In the genomic region with DNA sequence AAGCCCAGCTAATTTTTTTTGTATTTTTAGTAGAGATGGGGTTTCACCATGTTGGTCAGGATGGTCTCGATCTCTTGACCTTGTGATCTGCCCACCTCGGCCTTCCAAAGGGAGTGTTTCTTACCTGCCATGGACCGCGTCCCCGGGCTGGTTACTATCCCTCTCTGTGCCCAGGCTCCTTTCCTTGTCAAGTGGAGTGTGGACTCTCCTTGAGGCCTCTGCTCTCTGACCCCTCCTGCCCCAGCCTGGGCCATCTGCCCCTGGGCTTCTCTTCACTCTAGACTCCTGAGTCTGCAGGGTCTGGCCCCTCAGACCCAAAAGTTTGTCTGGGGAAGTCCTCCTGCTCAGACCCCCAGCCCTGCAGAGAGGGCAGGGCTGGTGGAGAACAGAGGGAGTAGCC, we compare ENCODE assay signal across 22 cellular contexts. TPM values are rescaled to one million over a fixed set of nuclear protein-coding genes. Genes with fewer than 3 reads are reported as not detected.
A peak's percentile ranks its signal among the peaks of the same experiment; 100 is the strongest.
DNase-seq lines count a peak whose midpoint lies in the region; ATAC-seq and TF ChIP-seq lines count a peak whose summit lies in the region.
"Had no signal": no experiment of that assay in that cellular context is flagged by ENCODE, and none has a peak within 500 bp of the region (broad histone marks: within the 10 kb centered on the region; RNA-seq: fewer than 3 reads in every experiment).

No MANE protein-coding gene starts in this region.

- no peak overlapping the region for H2BK12ac ChIP-seq in neuronal stem cell (ENCODE audit: low read length)

- H3K4me3 ChIP-seq in coronary artery (no peak overlapping the region), neuronal stem cell (ENCODE audit: low read length in 2 of 2) (no peak overlapping the region), foreskin fibroblast (ENCODE audit: low read depth in 1 of 2, low read length in 2 of 2) (no peak overlapping the region)
- H3K4me3 ChIP-seq: BLaER1 had no signal

- H3K4ac ChIP-seq in neuronal stem cell (ENCODE audit: low read length), result no peak overlapping the region

- H3K18ac ChIP-seq in neuronal stem cell (ENCODE audit: low read length), result peak overlapping the region; percentile 55

- no peaks in the 10 kb centered on the region for H3K79me1 ChIP-seq in neuronal stem cell (ENCODE audit: low read depth, low read length)

- H3K36me3 ChIP-seq in neuronal stem cell (replicated peaks in 1 of 2; ENCODE audit: control insufficient read depth in 2 of 2, insufficient read depth in 2 of 2, low read length in 2 of 2), result no peaks in the 10 kb centered on the region
- H3K36me3 ChIP-seq: BLaER1 had no signal

- peaks cover 7% of the 10 kb centered on the region for H3K27me3 Mint-ChIP-seq in activated CD8-positive, alpha-beta memory T cell treated with anti-CD3 and anti-CD28 coated beads, Interleukin-2, amount 10 ng/mL, durations not matched to agents 7 days and 5 days
- H3K27me3 Mint-ChIP-seq in type B pancreatic cell, result no peaks in the 10 kb centered on the region
- peaks cover 6% of the 10 kb centered on the region for H3K27me3 Mint-ChIP-seq in activated CD4-positive, alpha-beta T cell treated with anti-CD3 and anti-CD28 coated beads for 36 hours

- H4K91ac ChIP-seq in neuronal stem cell (ENCODE audit: low read depth, low read length, poor library complexity), result no peak overlapping the region

- H3K4me1 Mint-ChIP-seq in activated CD8-positive, alpha-beta memory T cell treated with anti-CD3 and anti-CD28 coated beads, Interleukin-2, amount 10 ng/mL, durations not matched to agents 7 days and 5 days, result peaks cover 18% of the 10 kb centered on the region
- peaks cover 21% of the 10 kb centered on the region for H3K4me1 Mint-ChIP-seq in type B pancreatic cell (ENCODE audit: unreplicated experiment)
- peaks cover 9% of the 10 kb centered on the region for H3K4me1 Mint-ChIP-seq in activated CD4-positive, alpha-beta T cell treated with anti-CD3 and anti-CD28 coated beads for 36 hours

- H2BK15ac ChIP-seq in neuronal stem cell (ENCODE audit: low read length), result no peak overlapping the region

- no peak overlapping the region for H4K8ac ChIP-seq in neuronal stem cell (ENCODE audit: low read depth, low read length)

- ATAC-seq in activated CD8-positive, alpha-beta memory T cell treated with anti-CD3 and anti-CD28 coated beads, Interleukin-2, amount 10 ng/mL, durations not matched to agents 7 days and 5 days, result no peak
- ATAC-seq in activated CD4-positive, alpha-beta T cell treated with anti-CD3 and anti-CD28 coated beads for 36 hours, result no peak
- no peak for ATAC-seq in GM21390 (IDR thresholded peaks at IDR 0.05; ENCODE audit: unreplicated experiment)

- no peak overlapping the region for H2AK5ac ChIP-seq in neuronal stem cell (ENCODE audit: low read depth, low read length)

- H3K27ac ChIP-seq in coronary artery, result no peak overlapping the region
- H3K27ac ChIP-seq in neuronal stem cell (replicated peaks; ENCODE audit: low read length), result no peak overlapping the region
- H3K27ac ChIP-seq: BLaER1 had no signal

- H3K23ac ChIP-seq in neuronal stem cell (ENCODE audit: low read depth, low read length, poor library complexity), result no peak overlapping the region

- peaks cover 0 to 2% (median 0%) of the 10 kb centered on the region in 3 experiments for H3K27me3 ChIP-seq in neuronal stem cell (ENCODE audit: control insufficient read depth in 3 of 3, insufficient read depth in 3 of 3, low read depth in 1 of 3, low read length in 3 of 3)
- H3K27me3 ChIP-seq: BLaER1 had no signal

- H2BK120ac ChIP-seq in neuronal stem cell (ENCODE audit: low read depth, low read length), result no peak overlapping the region

- no peak overlapping the region for H3K4me2 ChIP-seq in neuronal stem cell (ENCODE audit: insufficient read depth, low read length, poor library complexity, severe bottlenecking)
- H3K4me2 ChIP-seq: BLaER1 had no signal

- H3K4me3 Mint-ChIP-seq in activated CD8-positive, alpha-beta memory T cell treated with anti-CD3 and anti-CD28 coated beads, Interleukin-2, amount 10 ng/mL, durations not matched to agents 7 days and 5 days, result no peak overlapping the region
- no peak overlapping the region for H3K4me3 Mint-ChIP-seq in type B pancreatic cell
- no peak overlapping the region for H3K4me3 Mint-ChIP-seq in activated CD4-positive, alpha-beta T cell treated with anti-CD3 and anti-CD28 coated beads for 36 hours
- H3K4me3 Mint-ChIP-seq: CD8-positive, alpha-beta memory T cell had no signal

- POLR2A ChIA-PET in activated CD4-positive, alpha-beta T cell treated with anti-CD3 and anti-CD28 coated beads for 36 hours (lab: Charles Lee), result no interaction called here

- no peak overlapping the region for H3K27ac Mint-ChIP-seq in activated CD8-positive, alpha-beta memory T cell treated with anti-CD3 and anti-CD28 coated beads, Interleukin-2, amount 10 ng/mL, durations not matched to agents 7 days and 5 days
- peak overlapping the region; percentile 97 for H3K27ac Mint-ChIP-seq in type B pancreatic cell
- no peak overlapping the region for H3K27ac Mint-ChIP-seq in activated CD4-positive, alpha-beta T cell treated with anti-CD3 and anti-CD28 coated beads for 36 hours

- H2BK5ac ChIP-seq in neuronal stem cell (ENCODE audit: low read length), result no peak overlapping the region

- H3K9me3 ChIP-seq in neuronal stem cell (replicated peaks in 1 of 2; ENCODE audit: control insufficient read depth in 2 of 2, insufficient read depth in 1 of 2, low read depth in 1 of 2, low read length in 2 of 2), result no peaks in the 10 kb centered on the region
- H3K9me3 ChIP-seq: BLaER1 had no signal

- H3K4me1 ChIP-seq in neuronal stem cell (ENCODE audit: control insufficient read depth in 2 of 2, insufficient read depth in 1 of 2, low read depth in 1 of 2, low read length in 2 of 2), result no peaks in the 10 kb centered on the region

- WGBS in neuronal stem cell (ENCODE audit: extremely low coverage in 2 of 2, insufficient read length in 2 of 2, insufficient replicate concordance in 1 of 2), 2 donors, result no CpG with 5 or more reads among the region's 5 CpGs

- no peaks in the 10 kb centered on the region for H3K9me3 Mint-ChIP-seq in activated CD8-positive, alpha-beta memory T cell treated with anti-CD3 and anti-CD28 coated beads, Interleukin-2, amount 10 ng/mL, durations not matched to agents 7 days and 5 days (ENCODE audit: low read depth)
- peaks cover 14% of the 10 kb centered on the region for H3K9me3 Mint-ChIP-seq in type B pancreatic cell
- no peaks in the 10 kb centered on the region for H3K9me3 Mint-ChIP-seq in activated CD4-positive, alpha-beta T cell treated with anti-CD3 and anti-CD28 coated beads for 36 hours (ENCODE audit: low read depth)
- H3K9me3 Mint-ChIP-seq: CD8-positive, alpha-beta memory T cell had no signal

- CTCF ChIA-PET in activated CD8-positive, alpha-beta memory T cell treated with anti-CD3 and anti-CD28 coated beads, Interleukin-2, amount 10 ng/mL, durations not matched to agents 7 days and 5 days (lab: Charles Lee), result no interaction called here
- CTCF ChIA-PET in activated CD4-positive, alpha-beta T cell treated with anti-CD3 and anti-CD28 coated beads for 36 hours (lab: Charles Lee), result interaction anchor here (0.5 to 0.6 kb wide), 2 partner anchors 496 to 548 kb away, joined by 3 read pairs; no protein-coding TSS in a partner anchor

- TF ChIP-seq CTCF in coronary artery (IDR thresholded peaks at IDR 0.05) (no peak), type B pancreatic cell (conservative IDR thresholded peaks at IDR 0.05) (no peak), foreskin fibroblast (IDR thresholded peaks at IDR 0.05; ENCODE audit: low read depth, low read length) (no peak)

- H3K14ac ChIP-seq in neuronal stem cell (ENCODE audit: low read length), result no peak overlapping the region

- intact Hi-C loops in activated CD4-positive, alpha-beta T cell treated with anti-CD3 and anti-CD28 coated beads for 36 hours (cut with DNase I, micrococcal nuclease), result no loop called here

- peak; percentile 49 for DNase-seq in activated CD8-positive, alpha-beta memory T cell treated with anti-CD3 and anti-CD28 coated beads for 24 hours
- no peak for DNase-seq in activated CD8-positive, alpha-beta memory T cell treated with anti-CD3 and anti-CD28 coated beads, Interleukin-2, amount 10 ng/mL, durations not matched to agents 7 days and 5 days
- peak; percentile 43 for DNase-seq in coronary artery (ENCODE audit: low spot score)
- DNase-seq in neuronal stem cell (ENCODE audit: low spot score), result no peak
- no peak for DNase-seq in type B pancreatic cell (ENCODE audit: extremely low spot score, unreplicated experiment)
- DNase-seq in activated CD4-positive, alpha-beta T cell treated with anti-CD3 and anti-CD28 coated beads for 36 hours, result no peak
- no peak for DNase-seq in foreskin fibroblast
- DNase-seq: 8988T; CD8-positive, alpha-beta memory T cell; DMS79 treated with DMSO at 0.1 percent for 48 hours; GOT3; KBM-7; MV-4-11; NCI-H1417 treated with DMSO at 0.1 percent for 48 hours; NCI-H2029; NCI-H2171 treated with DMSO at 0.1 percent for 48 hours; NCI-H748 treated with DMSO at 0.1 percent for 48 hours; RPMI8226 had no signal

- no peak overlapping the region for H2AFZ ChIP-seq in neuronal stem cell (ENCODE audit: low read length)

- H3K9ac ChIP-seq in neuronal stem cell (ENCODE audit: low read depth, low read length, poor library complexity), result no peak overlapping the region
- H3K9ac ChIP-seq: BLaER1 had no signal

- no peaks in the 10 kb centered on the region for H3K36me3 Mint-ChIP-seq in activated CD8-positive, alpha-beta memory T cell treated with anti-CD3 and anti-CD28 coated beads, Interleukin-2, amount 10 ng/mL, durations not matched to agents 7 days and 5 days
- H3K36me3 Mint-ChIP-seq in type B pancreatic cell, result peaks cover 9% of the 10 kb centered on the region
- no peaks in the 10 kb centered on the region for H3K36me3 Mint-ChIP-seq in activated CD4-positive, alpha-beta T cell treated with anti-CD3 and anti-CD28 coated beads for 36 hours (ENCODE audit: low read depth)
- H3K36me3 Mint-ChIP-seq: CD8-positive, alpha-beta memory T cell had no signal

RNA-seq across cellular contexts. Expression of a gene that starts 20.7 kb away (rescaled TPM):
- 1 to 10 TPM; 2.2 to 2.5 TPM for total RNA-seq in activated CD8-positive, alpha-beta memory T cell treated with anti-CD3 and anti-CD28 coated beads, Interleukin-2, amount 10 ng/mL, durations not matched to agents 7 days and 5 days
- 1.4 TPM for polyA plus RNA-seq in neuronal stem cell (2013, experiment 1 of 2)
- 1.7 TPM for polyA plus RNA-seq in neuronal stem cell (2013, experiment 2 of 2)
- 38.3 and 102 TPM in 2 replicates for total RNA-seq in type B pancreatic cell (ENCODE audit: low replicate concordance)
- 1 to 10 TPM; 2.3 to 2.4 TPM for total RNA-seq in activated CD4-positive, alpha-beta T cell treated with anti-CD3 and anti-CD28 coated beads for 36 hours
- total RNA-seq: NCI-H460 had no signal

RNA-seq across cellular contexts. Expression of a gene that starts 35.2 kb away (rescaled TPM):
- not detected for total RNA-seq in activated CD8-positive, alpha-beta memory T cell treated with anti-CD3 and anti-CD28 coated beads, Interleukin-2, amount 10 ng/mL, durations not matched to agents 7 days and 5 days
- not detected for polyA plus RNA-seq in neuronal stem cell (2013, experiment 1 of 2)
- polyA plus RNA-seq in neuronal stem cell (2013, experiment 2 of 2), result 0.01 TPM
- total RNA-seq in type B pancreatic cell (ENCODE audit: low replicate concordance), result 3.3 and 20.3 TPM in 2 replicates
- total RNA-seq in activated CD4-positive, alpha-beta T cell treated with anti-CD3 and anti-CD28 coated beads for 36 hours, result not detected
- total RNA-seq: CD8-positive, alpha-beta memory T cell; G401; NCI-H460 had no signal
- polyA plus RNA-seq: CD8-positive, alpha-beta memory T cell had no signal

RNA-seq across cellular contexts. Expression of a gene that starts 55.5 kb away (rescaled TPM):
- total RNA-seq in activated CD8-positive, alpha-beta memory T cell treated with anti-CD3 and anti-CD28 coated beads, Interleukin-2, amount 10 ng/mL, durations not matched to agents 7 days and 5 days, result 1 to 10 TPM in 1 of 2 experiments, under 1 TPM in 1; 0.47 to 1.1 TPM
- 0.06 TPM for polyA plus RNA-seq in neuronal stem cell (2013, experiment 1 of 2)
- 0.04 TPM for polyA plus RNA-seq in neuronal stem cell (2013, experiment 2 of 2)
- total RNA-seq in type B pancreatic cell (ENCODE audit: low replicate concordance), result 0.17 TPM in 1 of 2 replicates, not detected in the other
- not detected for total RNA-seq in activated CD4-positive, alpha-beta T cell treated with anti-CD3 and anti-CD28 coated beads for 36 hours
- total RNA-seq: CD8-positive, alpha-beta memory T cell; G401; NCI-H460 had no signal
- polyA plus RNA-seq: CD8-positive, alpha-beta memory T cell had no signal

Comparison
In these comparisons a context has a peak if more than half of its experiments do, and no peak if none do; other contexts are left out.
1. DNase-seq: peak in activated CD8-positive, alpha-beta memory T cell treated with anti-CD3 and anti-CD28 coated beads for 24 hours (single experiment) and coronary artery (single experiment); none in activated CD8-positive, alpha-beta memory T cell treated with anti-CD3 and anti-CD28 coated beads, Interleukin-2, amount 10 ng/mL, durations not matched to agents 7 days and 5 days (single experiment), neuronal stem cell (single experiment), type B pancreatic cell (single experiment), activated CD4-positive, alpha-beta T cell treated with anti-CD3 and anti-CD28 coated beads for 36 hours (single experiment) and foreskin fibroblast (0 of 2).
2. RNA of a gene that starts 20.7 kb away (total RNA-seq): 38.3 to 102 TPM in type B pancreatic cell; 2.2 to 2.5 TPM in activated CD8-positive, alpha-beta memory T cell treated with anti-CD3 and anti-CD28 coated beads, Interleukin-2, amount 10 ng/mL, durations not matched to agents 7 days and 5 days and 2.3 to 2.4 TPM in activated CD4-positive, alpha-beta T cell treated with anti-CD3 and anti-CD28 coated beads for 36 hours; every median in the first group is over 10 times any median in the second.